Comparison of ENCODE assay signal across 8 cellular contexts in genomic region chr13:110412132-110412912, GRCh38.
DNase-seq lines count a peak whose midpoint lies in the region; ATAC-seq and TF ChIP-seq lines count a peak whose summit lies in the region.

No MANE protein-coding gene starts in this region.

- BruUV-seq in Panc1 (replicated peaks; lab: Mats Ljungman, UMichigan), result no TSS peak

- no peaks in the 10 kb centered on the region for H3K4me1 ChIP-seq in Panc1 (ENCODE audit: control insufficient read depth, insufficient read depth, low read length)

- DNase-seq in DMS153 (lab: John Stamatoyannopoulos, UW), result peak; percentile 57
- DNase-seq in HL-60 (ENCODE audit: low read depth in 1 of 2, low spot score in 1 of 2), result peak; percentile 51 to 70
- peak; percentile 51 for DNase-seq in Panc1 (ENCODE audit: low read depth, low spot score)
- peak; percentile 9 for DNase-seq in activated effector memory CD4-positive, alpha-beta T cell treated with Interleukin-2 at 50 U/mL for 16 hours
- DNase-seq in foreskin melanocyte, result peak; percentile 87
- peak; percentile 97 for DNase-seq in non-pigmented ciliary epithelial cell (ENCODE audit: low read depth)
- DNase-seq in substantia nigra (lab: John Stamatoyannopoulos, UW), result peak in 47 of 49 donors; percentile 19 to 84 (median 62)

- peak; percentile 93 for ATAC-seq in GM21360 (IDR thresholded peaks at IDR 0.05; ENCODE audit: unreplicated experiment)
- peak; percentile 85 for ATAC-seq in Panc1

- no peak overlapping the region for H3K27ac ChIP-seq in HL-60 (replicated peaks)
- H3K27ac ChIP-seq in Panc1 (ENCODE audit: low read length), result no peak overlapping the region
- H3K27ac ChIP-seq in substantia nigra (ENCODE audit: low read depth, low read length, poor library complexity, severe bottlenecking), result no peak overlapping the region

- CTCF ChIA-PET in Panc1 (lab: Charles Lee), result no interaction called here

- in situ Hi-C loops in Panc1 (cut with HindIII; ENCODE audit: low pct_unique_long_range_greater_than_20kb, low sequenced_read_pairs), result no loop called here

- H3K9me3 ChIP-seq in Panc1 (ENCODE audit: control insufficient read depth, insufficient read depth, low read depth, low read length), result no peaks in the 10 kb centered on the region

- peak; percentile 77 for TF ChIP-seq CTCF in HL-60 (IDR thresholded peaks at IDR 0.05; ENCODE audit: insufficient read depth, low read length)
- peak; percentile 76 for TF ChIP-seq CTCF in Panc1 (IDR thresholded peaks at IDR 0.05)

- POLR2A ChIA-PET in Panc1 (lab: Charles Lee), result no interaction called here

- no peak overlapping the region for H3K4me3 ChIP-seq in HL-60 (replicated peaks; ENCODE audit: insufficient read depth, low read length)
- H3K4me3 ChIP-seq in Panc1 (ENCODE audit: low read depth in 2 of 2, low read length in 2 of 2), result no peak overlapping the region

- intact Hi-C loops in Panc1 (cut with micrococcal nuclease; ENCODE audit: unreplicated experiment), result loop anchor here (2.0 kb wide), 1 partner anchor 190 kb away; no protein-coding TSS in a partner anchor

- H3K27me3 ChIP-seq in HL-60 (ENCODE audit: insufficient read depth, poor library complexity, severe bottlenecking), result peaks cover 21% of the 10 kb centered on the region
- H3K27me3 ChIP-seq in Panc1 (ENCODE audit: control insufficient read depth, insufficient read depth, low read length), result no peaks in the 10 kb centered on the region; the same call in 1 of the 2 replicates

- H3K36me3 ChIP-seq in Panc1 (ENCODE audit: control insufficient read depth, insufficient read depth, low read length), result no peaks in the 10 kb centered on the region

Comparison
In these comparisons a context has a peak if more than half of its experiments do, and no peak if none do; other contexts are left out.
1. DNase-seq: peak in every context shown above with its lines; median percentile 97 in non-pigmented ciliary epithelial cell; 87 in foreskin melanocyte; 62 in substantia nigra; 60 in HL-60; 57 in DMS153; 51 in Panc1; 9 in activated effector memory CD4-positive, alpha-beta T cell treated with Interleukin-2 at 50 U/mL for 16 hours.